ENCODE assay signal across 2 cellular contexts in the genomic region with DNA sequence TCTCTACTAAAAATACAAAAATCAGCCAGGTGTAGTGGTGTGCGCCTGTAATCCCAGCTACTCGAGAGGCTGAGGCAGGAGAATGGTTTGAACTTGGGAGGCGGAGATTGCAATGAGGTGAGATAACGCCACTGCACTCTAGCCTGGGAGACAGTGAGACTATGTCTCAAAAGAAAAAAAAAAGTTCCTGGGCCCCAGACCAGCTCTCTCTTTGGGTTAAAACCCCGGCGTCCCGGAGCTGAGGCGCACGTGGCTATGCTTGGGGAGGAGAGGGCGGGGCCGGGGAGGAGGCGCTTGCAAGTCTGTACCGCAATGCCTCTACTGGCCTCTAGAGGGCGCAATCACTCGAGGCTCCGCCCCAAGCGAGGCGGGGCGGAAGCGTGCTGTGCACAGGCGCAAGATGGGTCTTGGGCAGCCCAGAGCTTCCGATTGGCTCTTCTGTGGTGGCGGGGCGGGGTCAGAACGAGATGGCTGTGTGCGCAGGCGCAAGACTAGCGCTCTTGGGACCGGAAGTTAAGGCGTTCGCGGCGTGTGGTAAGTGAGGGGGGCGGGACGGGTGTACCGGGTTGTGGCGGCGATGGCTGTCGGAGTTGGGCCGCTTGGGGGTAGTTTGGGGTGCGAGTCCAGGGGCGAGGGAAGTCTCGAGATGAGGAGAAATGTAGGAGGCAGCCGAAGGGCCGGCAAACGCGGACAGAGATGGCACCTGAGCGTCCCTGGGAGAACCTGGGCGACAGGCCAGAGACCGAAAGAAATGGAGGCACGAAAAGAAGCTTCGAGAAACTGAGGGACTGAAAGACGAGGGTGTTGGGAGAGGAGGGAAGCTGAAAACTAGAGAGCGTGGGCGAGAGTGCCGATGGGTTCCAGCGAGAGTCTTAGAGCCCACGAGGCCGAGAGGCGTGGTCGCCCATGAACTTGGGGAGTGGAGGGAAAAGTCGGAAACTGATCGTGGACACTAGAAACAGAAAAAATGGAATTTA.
A peak's percentile ranks its signal among the peaks of the same experiment; 100 is the strongest.
TF ChIP-seq lines count a peak whose summit lies in the region.

DHX34 (plus strand) TSS at position 497 of the 977 bp plus-strand sequence. CDS start 3,716 bp downstream, outside the sequence.

TF ChIP-seq in IMR-90, 13 proteins besides CTCF, POLR2A, EP300 and RAD21:
- peak; percentile 91 for TF ChIP-seq MAZ (IDR thresholded peaks at IDR 0.05; ENCODE audit: borderline replicate concordance, low read depth, low read length)
- TF ChIP-seq MXI1 (IDR thresholded peaks at IDR 0.05; ENCODE audit: borderline replicate concordance, low read depth, low read length), result peak; percentile 91
- TF ChIP-seq CEBPB (IDR thresholded peaks at IDR 0.05; ENCODE audit: low read depth, low read length), result peak; percentile 4; the same call in 1 of the 2 replicates
- TF ChIP-seq, protein P1, sequence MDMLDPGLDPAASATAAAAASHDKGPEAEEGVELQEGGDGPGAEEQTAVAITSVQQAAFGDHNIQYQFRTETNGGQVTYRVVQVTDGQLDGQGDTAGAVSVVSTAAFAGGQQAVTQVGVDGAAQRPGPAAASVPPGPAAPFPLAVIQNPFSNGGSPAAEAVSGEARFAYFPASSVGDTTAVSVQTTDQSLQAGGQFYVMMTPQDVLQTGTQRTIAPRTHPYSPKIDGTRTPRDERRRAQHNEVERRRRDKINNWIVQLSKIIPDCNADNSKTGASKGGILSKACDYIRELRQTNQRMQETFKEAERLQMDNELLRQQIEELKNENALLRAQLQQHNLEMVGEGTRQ (IDR thresholded peaks at IDR 0.05; ENCODE audit: low read depth, low read length), result peak; percentile 75
- TF ChIP-seq BHLHE40 (IDR thresholded peaks at IDR 0.05; ENCODE audit: low read depth, low read length), result peak; percentile 72; the same call in 1 of the 2 replicates
- TF ChIP-seq FOS (IDR thresholded peaks at IDR 0.05; ENCODE audit: low read depth, low read length), result no peak
- TF ChIP-seq NFE2L2 (IDR thresholded peaks at IDR 0.05; ENCODE audit: low read depth, low read length), result no peak

TF ChIP-seq in endothelial cell of umbilical vein, 7 proteins besides CTCF, POLR2A, EP300 and RAD21:
- peak; percentile 82 for TF ChIP-seq POLR2AphosphoS5 (IDR thresholded peaks at IDR 0.05; ENCODE audit: insufficient read depth, low read depth, low read length)
- no peak for TF ChIP-seq JUN (IDR thresholded peaks at IDR 0.05; ENCODE audit: borderline replicate concordance, insufficient read depth, insufficient read length, low read depth)
- TF ChIP-seq MYC (IDR thresholded peaks at IDR 0.05; ENCODE audit: low read depth, low read length), result peak; percentile 5
- TF ChIP-seq, protein P2, sequence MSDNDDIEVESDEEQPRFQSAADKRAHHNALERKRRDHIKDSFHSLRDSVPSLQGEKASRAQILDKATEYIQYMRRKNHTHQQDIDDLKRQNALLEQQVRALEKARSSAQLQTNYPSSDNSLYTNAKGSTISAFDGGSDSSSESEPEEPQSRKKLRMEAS (IDR thresholded peaks at IDR 0.05; ENCODE audit: insufficient read depth, insufficient read length), result peak; percentile 58
